Comparison of ENCODE assay signal across 9 cellular contexts in genomic region chr5:177491429-177491945, GRCh38. TPM values are rescaled to one million over a fixed set of nuclear protein-coding genes. Genes with fewer than 3 reads are reported as not detected.
DNase-seq lines count a peak whose midpoint lies in the region; ATAC-seq, FAIRE-seq and TF ChIP-seq lines count a peak whose summit lies in the region.
"Had no signal": no experiment of that assay in that cellular context is flagged by ENCODE, and none has a peak within 500 bp of the region (broad histone marks: within the 10 kb centered on the region; RNA-seq: fewer than 3 reads in every experiment).

No MANE protein-coding gene starts in this region.

- BruUV-seq in HepG2 (replicated peaks; lab: Mats Ljungman, UMichigan), result no TSS peak

- in situ Hi-C loops in HepG2 (cut with HindIII; ENCODE audit: extremely low pct_ligation_motif_present, low pct_unique_long_range_greater_than_20kb), result no loop called here

- H2AFZ ChIP-seq in HepG2 (ENCODE audit: low read length), result no peak overlapping the region

- peaks cover 53% of the 10 kb centered on the region for H3K36me3 ChIP-seq in adipocyte (ENCODE audit: control insufficient read depth, insufficient read depth, low read length, severe bottlenecking)
- H3K36me3 ChIP-seq in HepG2 (replicated peaks in 1 of 2; ENCODE audit: control insufficient read depth in 1 of 2, insufficient read depth in 2 of 2, low read length in 2 of 2), result peaks cover 15 to 18% of the 10 kb centered on the region in 2 experiments; a peak in 4 of 5 replicates

- intact Hi-C loops in HepG2 (cut with micrococcal nuclease; ENCODE audit: unreplicated experiment), result no loop called here

- DNase-seq in DMS114 treated with DMSO at 0.1 percent for 48 hours (lab: John Stamatoyannopoulos, UW; ENCODE audit: unreplicated experiment) (peak; percentile 22), HuH-7.5 (ENCODE audit: low spot score) (peak; percentile 92), adipocyte (ENCODE audit: low read depth) (peak; percentile 76), HepG2 (ENCODE audit: low spot score) (peak; percentile 65), NCI-H2227 (lab: John Stamatoyannopoulos, UW; ENCODE audit: unreplicated experiment) (no peak), superior temporal gyrus (ENCODE audit: extremely low spot score) (no peak)
- DNase-seq: naive B cell had no signal

- 88% methylated on average over 27 of the region's 43 CpGs for WGBS in HepG2 (ENCODE audit: low lambda C conversion rate)

- no peak for FAIRE-seq in HepG2 (lab: Jason Lieb, UNC)

- TF ChIP-seq EP300 in HepG2 (IDR thresholded peaks at IDR 0.05; ENCODE audit: low read depth in 2 of 2, low read length in 2 of 2), result no peak
- TF ChIP-seq EP300 in HepG2 (CRISPR knock-in tag; IDR thresholded peaks at IDR 0.05; ENCODE audit: borderline replicate concordance), result no peak

- H4K20me1 ChIP-seq in HepG2 (ENCODE audit: insufficient read depth, low read length), result peaks cover 14% of the 10 kb centered on the region; the same call in 1 of the 2 replicates

- H3K79me2 ChIP-seq in HepG2 (ENCODE audit: insufficient read depth, low read length), result no peaks in the 10 kb centered on the region

- CTCF ChIA-PET in HepG2 (lab: Yijun Ruan, JAX; ENCODE audit: low intra/inter-chr PET ratio, low total read pairs), result interaction anchor here (1.3 to 3.0 kb wide), 3 partner anchors 10 to 108 kb away, joined by 3 to 37 read pairs (median 14); partner anchors contain the start of gene B4GALT7

- peak; percentile 93 for TF ChIP-seq RAD21 in HepG2 (CRISPR knock-in tag; IDR thresholded peaks at IDR 0.05)

- no peak for TF ChIP-seq POLR2A in HepG2 (IDR thresholded peaks at IDR 0.05; ENCODE audit: insufficient read depth in 1 of 2, low read depth in 2 of 2, low read length in 2 of 2)

- no peaks in the 10 kb centered on the region for H3K27me3 ChIP-seq in adipocyte (replicated peaks; ENCODE audit: control insufficient read depth, insufficient read depth, low read length)
- no peaks in the 10 kb centered on the region for H3K27me3 ChIP-seq in HepG2 (ENCODE audit: control insufficient read depth in 1 of 2, insufficient read depth in 2 of 2, low read length in 2 of 2)

- H3K4me3 ChIP-seq in adipocyte (ENCODE audit: low read length), result no peak overlapping the region
- no peak overlapping the region for H3K4me3 ChIP-seq in HepG2 (replicated peaks in 1 of 3; ENCODE audit: insufficient read depth in 1 of 3, low read depth in 2 of 3, low read length in 3 of 3)

- ATAC-seq in HepG2 (peak; percentile 64), GM18861 (IDR thresholded peaks at IDR 0.05; ENCODE audit: unreplicated experiment) (no peak), GM19455 (IDR thresholded peaks at IDR 0.05; ENCODE audit: unreplicated experiment) (no peak)

- peaks cover 36% of the 10 kb centered on the region for H3K4me1 ChIP-seq in adipocyte (ENCODE audit: control insufficient read depth, insufficient read depth, low read length)
- H3K4me1 ChIP-seq in HepG2 (ENCODE audit: insufficient read depth, low read length), result peaks cover 28% of the 10 kb centered on the region

- TF ChIP-seq CTCF in HepG2 (CRISPR knock-in tag; IDR thresholded peaks at IDR 0.05), result peak; percentile 83

- H3K27ac ChIP-seq in HepG2 (ENCODE audit: extremely low read length, insufficient read depth, low read length), result no peak overlapping the region

- H3K9ac ChIP-seq in adipocyte (ENCODE audit: low read length) (no peak overlapping the region), HepG2 (ENCODE audit: insufficient read depth, low read depth, low read length) (no peak overlapping the region)

- H3K9me3 ChIP-seq in adipocyte (ENCODE audit: control insufficient read depth, low read length), result no peaks in the 10 kb centered on the region
- no peaks in the 10 kb centered on the region for H3K9me3 ChIP-seq in HepG2 (ENCODE audit: low read length)

- POLR2A ChIA-PET in HepG2 (lab: Yijun Ruan, JAX), result no interaction called here

- H3K4me2 ChIP-seq in HepG2 (ENCODE audit: low read depth, low read length), result no peak overlapping the region

RNA-seq across cellular contexts. Expression of gene PDLIM7, which starts 5.9 kb away (rescaled TPM):
- 17.7 and 21.1 TPM in 2 replicates for total RNA-seq in HepG2 (2016; rRNA removed; fragmentation: Illumina TruSeq; extraction: Trizol)
- 6.1 and 8.5 TPM in 2 replicates for total RNA-seq in HepG2 (2016; cell fraction: cytosol; rRNA removed; fragmentation: Illumina TruSeq; extraction: Trizol; ENCODE audit: low read depth)
- total RNA-seq in HepG2 (2016; cell fraction: insoluble cytoplasmic fraction; rRNA removed; fragmentation: Illumina TruSeq; extraction: Trizol), result 14.8 and 20.5 TPM in 2 replicates
- 10.1 and 15.4 TPM in 2 replicates for total RNA-seq in HepG2 (2016; cell fraction: membrane; rRNA removed; fragmentation: Illumina TruSeq; extraction: Trizol)
- total RNA-seq in HepG2 (2016; cell fraction: nucleus; rRNA removed; fragmentation: Illumina TruSeq; extraction: Trizol), result 15.8 and 17.5 TPM in 2 replicates
- polyA plus RNA-seq in HepG2 (2011; rRNA removed), result 31.3 and 38.4 TPM in 2 replicates
- 16.0 and 26.2 TPM in 2 replicates for polyA plus RNA-seq in HepG2 (2011; cell fraction: cytosol; rRNA removed)
- 208 and 260 TPM in 2 replicates for polyA plus RNA-seq in HepG2 (2011; cell fraction: nucleus; rRNA removed)
- polyA plus RNA-seq in HepG2 (2012), result 13.5 and 20.9 TPM in 2 replicates
- 9.0 and 11.5 TPM in 2 replicates for polyA plus RNA-seq in HepG2 (2016; cell fraction: cytosol; fragmentation: Illumina TruSeq; extraction: Trizol; ENCODE audit: low read depth)
- polyA plus RNA-seq in HepG2 (2016; cell fraction: insoluble cytoplasmic fraction; fragmentation: Illumina TruSeq; extraction: Trizol; ENCODE audit: low read depth), result 21.0 and 30.6 TPM in 2 replicates
- polyA plus RNA-seq in HepG2 (2016; cell fraction: membrane; fragmentation: Illumina TruSeq; extraction: Trizol; ENCODE audit: low read depth), result 14.1 and 15.2 TPM in 2 replicates
- polyA plus RNA-seq in HepG2 (2016; cell fraction: nucleus; fragmentation: Illumina TruSeq; extraction: Trizol; ENCODE audit: insufficient read depth, low read depth), result 62.3 and 63.3 TPM in 2 replicates
- polyA minus RNA-seq in HepG2 (2011; rRNA and poly(A)+ RNA removed; ENCODE audit: low replicate concordance), result 26.3 and 38.9 TPM in 2 replicates
- 12.7 and 14.1 TPM in 2 replicates for polyA minus RNA-seq in HepG2 (2011; cell fraction: cytosol; rRNA and poly(A)+ RNA removed)
- polyA minus RNA-seq in HepG2 (2011; cell fraction: nucleus; rRNA and poly(A)+ RNA removed), result 49.5 and 52.4 TPM in 2 replicates

RNA-seq across cellular contexts. Expression of gene DBN1, which starts 18.1 kb away (rescaled TPM):
- total RNA-seq in HepG2 (2016; rRNA removed; fragmentation: Illumina TruSeq; extraction: Trizol), result 15.7 and 37.3 TPM in 2 replicates
- total RNA-seq in HepG2 (2016; cell fraction: cytosol; rRNA removed; fragmentation: Illumina TruSeq; extraction: Trizol; ENCODE audit: low read depth), result 6.9 and 9.3 TPM in 2 replicates
- total RNA-seq in HepG2 (2016; cell fraction: insoluble cytoplasmic fraction; rRNA removed; fragmentation: Illumina TruSeq; extraction: Trizol), result 12.8 and 37.5 TPM in 2 replicates
- total RNA-seq in HepG2 (2016; cell fraction: membrane; rRNA removed; fragmentation: Illumina TruSeq; extraction: Trizol), result 12.9 and 15.2 TPM in 2 replicates
- total RNA-seq in HepG2 (2016; cell fraction: nucleus; rRNA removed; fragmentation: Illumina TruSeq; extraction: Trizol), result 33.8 and 39.3 TPM in 2 replicates
- polyA plus RNA-seq in HepG2 (2011; rRNA removed), result 27.0 and 30.9 TPM in 2 replicates
- 14.1 and 18.1 TPM in 2 replicates for polyA plus RNA-seq in HepG2 (2011; cell fraction: cytosol; rRNA removed)
- polyA plus RNA-seq in HepG2 (2011; cell fraction: nucleus; rRNA removed), result 167 and 276 TPM in 2 replicates
- 16.5 and 21.1 TPM in 2 replicates for polyA plus RNA-seq in HepG2 (2012)
- 7.2 and 8.7 TPM in 2 replicates for polyA plus RNA-seq in HepG2 (2016; cell fraction: cytosol; fragmentation: Illumina TruSeq; extraction: Trizol; ENCODE audit: low read depth)
- 16.0 and 21.2 TPM in 2 replicates for polyA plus RNA-seq in HepG2 (2016; cell fraction: insoluble cytoplasmic fraction; fragmentation: Illumina TruSeq; extraction: Trizol; ENCODE audit: low read depth)
- polyA plus RNA-seq in HepG2 (2016; cell fraction: membrane; fragmentation: Illumina TruSeq; extraction: Trizol; ENCODE audit: low read depth), result 11.4 and 15.4 TPM in 2 replicates
- 72.9 and 77.5 TPM in 2 replicates for polyA plus RNA-seq in HepG2 (2016; cell fraction: nucleus; fragmentation: Illumina TruSeq; extraction: Trizol; ENCODE audit: insufficient read depth, low read depth)
- 30.4 and 47.5 TPM in 2 replicates for polyA minus RNA-seq in HepG2 (2011; rRNA and poly(A)+ RNA removed; ENCODE audit: low replicate concordance)
- polyA minus RNA-seq in HepG2 (2011; cell fraction: cytosol; rRNA and poly(A)+ RNA removed), result 13.2 and 16.4 TPM in 2 replicates
- polyA minus RNA-seq in HepG2 (2011; cell fraction: nucleus; rRNA and poly(A)+ RNA removed), result 42.1 and 43.0 TPM in 2 replicates

RNA-seq across cellular contexts. Expression of gene DOK3, which starts 18.1 kb away (rescaled TPM):
- 0.48 and 1.4 TPM in 2 replicates for total RNA-seq in HepG2 (2016; rRNA removed; fragmentation: Illumina TruSeq; extraction: Trizol)
- total RNA-seq in HepG2 (2016; cell fraction: cytosol; rRNA removed; fragmentation: Illumina TruSeq; extraction: Trizol; ENCODE audit: low read depth), result 0.44 and 0.51 TPM in 2 replicates
- total RNA-seq in HepG2 (2016; cell fraction: insoluble cytoplasmic fraction; rRNA removed; fragmentation: Illumina TruSeq; extraction: Trizol), result 0.40 and 1.6 TPM in 2 replicates
- total RNA-seq in HepG2 (2016; cell fraction: membrane; rRNA removed; fragmentation: Illumina TruSeq; extraction: Trizol), result 0.43 and 0.52 TPM in 2 replicates
- total RNA-seq in HepG2 (2016; cell fraction: nucleus; rRNA removed; fragmentation: Illumina TruSeq; extraction: Trizol), result 3.1 and 3.4 TPM in 2 replicates
- 1.5 and 1.7 TPM in 2 replicates for polyA plus RNA-seq in HepG2 (2011; rRNA removed)
- 0.45 and 0.52 TPM in 2 replicates for polyA plus RNA-seq in HepG2 (2011; cell fraction: cytosol; rRNA removed)
- polyA plus RNA-seq in HepG2 (2011; cell fraction: nucleus; rRNA removed), result 11.5 and 16.7 TPM in 2 replicates
- polyA plus RNA-seq in HepG2 (2012), result 0.60 and 1.5 TPM in 2 replicates
- polyA plus RNA-seq in HepG2 (2016; cell fraction: cytosol; fragmentation: Illumina TruSeq; extraction: Trizol; ENCODE audit: low read depth), result 0.17 and 0.23 TPM in 2 replicates
- 0.77 and 0.99 TPM in 2 replicates for polyA plus RNA-seq in HepG2 (2016; cell fraction: insoluble cytoplasmic fraction; fragmentation: Illumina TruSeq; extraction: Trizol; ENCODE audit: low read depth)
- polyA plus RNA-seq in HepG2 (2016; cell fraction: membrane; fragmentation: Illumina TruSeq; extraction: Trizol; ENCODE audit: low read depth), result 0.26 and 0.50 TPM in 2 replicates
- polyA plus RNA-seq in HepG2 (2016; cell fraction: nucleus; fragmentation: Illumina TruSeq; extraction: Trizol; ENCODE audit: insufficient read depth, low read depth), result 7.2 and 8.3 TPM in 2 replicates
- polyA minus RNA-seq in HepG2 (2011; rRNA and poly(A)+ RNA removed; ENCODE audit: low replicate concordance), result 3.4 and 4.3 TPM in 2 replicates
- polyA minus RNA-seq in HepG2 (2011; cell fraction: cytosol; rRNA and poly(A)+ RNA removed), result not detected in 2 replicates
- 4.4 and 4.8 TPM in 2 replicates for polyA minus RNA-seq in HepG2 (2011; cell fraction: nucleus; rRNA and poly(A)+ RNA removed)

RNA-seq across cellular contexts. Expression of gene DDX41, which starts 25.3 kb away (rescaled TPM):
- total RNA-seq in HepG2 (2016; rRNA removed; fragmentation: Illumina TruSeq; extraction: Trizol), result 62.8 and 83.0 TPM in 2 replicates
- total RNA-seq in HepG2 (2016; cell fraction: cytosol; rRNA removed; fragmentation: Illumina TruSeq; extraction: Trizol; ENCODE audit: low read depth), result 9.4 and 10.4 TPM in 2 replicates
- 68.8 and 106 TPM in 2 replicates for total RNA-seq in HepG2 (2016; cell fraction: insoluble cytoplasmic fraction; rRNA removed; fragmentation: Illumina TruSeq; extraction: Trizol)
- total RNA-seq in HepG2 (2016; cell fraction: membrane; rRNA removed; fragmentation: Illumina TruSeq; extraction: Trizol), result 20.1 and 24.5 TPM in 2 replicates
- 56.7 and 63.3 TPM in 2 replicates for total RNA-seq in HepG2 (2016; cell fraction: nucleus; rRNA removed; fragmentation: Illumina TruSeq; extraction: Trizol)
- polyA plus RNA-seq in HepG2 (2011; rRNA removed), result 99.5 and 105 TPM in 2 replicates
- polyA plus RNA-seq in HepG2 (2011; cell fraction: cytosol; rRNA removed), result 84.0 and 131 TPM in 2 replicates
- 340 and 476 TPM in 2 replicates for polyA plus RNA-seq in HepG2 (2011; cell fraction: nucleus; rRNA removed)
- 39.9 and 70.4 TPM in 2 replicates for polyA plus RNA-seq in HepG2 (2012)
- polyA plus RNA-seq in HepG2 (2016; cell fraction: cytosol; fragmentation: Illumina TruSeq; extraction: Trizol; ENCODE audit: low read depth), result 12.3 and 13.1 TPM in 2 replicates
- polyA plus RNA-seq in HepG2 (2016; cell fraction: insoluble cytoplasmic fraction; fragmentation: Illumina TruSeq; extraction: Trizol; ENCODE audit: low read depth), result 84.7 and 86.0 TPM in 2 replicates
- polyA plus RNA-seq in HepG2 (2016; cell fraction: membrane; fragmentation: Illumina TruSeq; extraction: Trizol; ENCODE audit: low read depth), result 20.4 and 21.8 TPM in 2 replicates
- polyA plus RNA-seq in HepG2 (2016; cell fraction: nucleus; fragmentation: Illumina TruSeq; extraction: Trizol; ENCODE audit: insufficient read depth, low read depth), result 142 and 157 TPM in 2 replicates
- polyA minus RNA-seq in HepG2 (2011; rRNA and poly(A)+ RNA removed; ENCODE audit: low replicate concordance), result 101 and 102 TPM in 2 replicates
- 45.9 and 55.5 TPM in 2 replicates for polyA minus RNA-seq in HepG2 (2011; cell fraction: cytosol; rRNA and poly(A)+ RNA removed)
- 103 and 117 TPM in 2 replicates for polyA minus RNA-seq in HepG2 (2011; cell fraction: nucleus; rRNA and poly(A)+ RNA removed)

RNA-seq across cellular contexts. Expression of gene PRR7, which starts 44.9 kb away (rescaled TPM):
- total RNA-seq in HepG2 (2016; rRNA removed; fragmentation: Illumina TruSeq; extraction: Trizol), result 3.9 and 5.0 TPM in 2 replicates
- 16.0 and 17.8 TPM in 2 replicates for total RNA-seq in HepG2 (2016; cell fraction: cytosol; rRNA removed; fragmentation: Illumina TruSeq; extraction: Trizol; ENCODE audit: low read depth)
- total RNA-seq in HepG2 (2016; cell fraction: insoluble cytoplasmic fraction; rRNA removed; fragmentation: Illumina TruSeq; extraction: Trizol), result 3.2 and 5.8 TPM in 2 replicates
- 13.3 and 19.1 TPM in 2 replicates for total RNA-seq in HepG2 (2016; cell fraction: membrane; rRNA removed; fragmentation: Illumina TruSeq; extraction: Trizol)
- 2.0 and 2.5 TPM in 2 replicates for total RNA-seq in HepG2 (2016; cell fraction: nucleus; rRNA removed; fragmentation: Illumina TruSeq; extraction: Trizol)
- polyA plus RNA-seq in HepG2 (2011; rRNA removed), result 4.8 and 6.7 TPM in 2 replicates
- 6.4 and 16.7 TPM in 2 replicates for polyA plus RNA-seq in HepG2 (2011; cell fraction: cytosol; rRNA removed)
- polyA plus RNA-seq in HepG2 (2011; cell fraction: nucleus; rRNA removed), result 14.7 and 21.3 TPM in 2 replicates
- 1.5 and 3.1 TPM in 2 replicates for polyA plus RNA-seq in HepG2 (2012)
- polyA plus RNA-seq in HepG2 (2016; cell fraction: cytosol; fragmentation: Illumina TruSeq; extraction: Trizol; ENCODE audit: low read depth), result 20.2 and 21.6 TPM in 2 replicates
- 4.9 and 5.8 TPM in 2 replicates for polyA plus RNA-seq in HepG2 (2016; cell fraction: insoluble cytoplasmic fraction; fragmentation: Illumina TruSeq; extraction: Trizol; ENCODE audit: low read depth)
- polyA plus RNA-seq in HepG2 (2016; cell fraction: membrane; fragmentation: Illumina TruSeq; extraction: Trizol; ENCODE audit: low read depth), result 16.9 and 17.7 TPM in 2 replicates
- 5.8 and 6.9 TPM in 2 replicates for polyA plus RNA-seq in HepG2 (2016; cell fraction: nucleus; fragmentation: Illumina TruSeq; extraction: Trizol; ENCODE audit: insufficient read depth, low read depth)
- polyA minus RNA-seq in HepG2 (2011; rRNA and poly(A)+ RNA removed; ENCODE audit: low replicate concordance), result 0.94 and 6.4 TPM in 2 replicates
- 3.2 and 5.0 TPM in 2 replicates for polyA minus RNA-seq in HepG2 (2011; cell fraction: cytosol; rRNA and poly(A)+ RNA removed)
- polyA minus RNA-seq in HepG2 (2011; cell fraction: nucleus; rRNA and poly(A)+ RNA removed), result 1.1 and 1.4 TPM in 2 replicates

Comparison
In these comparisons a context has a peak if more than half of its experiments do, and no peak if none do; other contexts are left out.
1. DNase-seq: peak in DMS114 treated with DMSO at 0.1 percent for 48 hours (single experiment), HuH-7.5 (single experiment), adipocyte (single experiment) and HepG2 (single experiment); none in NCI-H2227 (single experiment) and superior temporal gyrus (single experiment).